Comparison of ENCODE assay signal across 1 cellular context in the genomic region with DNA sequence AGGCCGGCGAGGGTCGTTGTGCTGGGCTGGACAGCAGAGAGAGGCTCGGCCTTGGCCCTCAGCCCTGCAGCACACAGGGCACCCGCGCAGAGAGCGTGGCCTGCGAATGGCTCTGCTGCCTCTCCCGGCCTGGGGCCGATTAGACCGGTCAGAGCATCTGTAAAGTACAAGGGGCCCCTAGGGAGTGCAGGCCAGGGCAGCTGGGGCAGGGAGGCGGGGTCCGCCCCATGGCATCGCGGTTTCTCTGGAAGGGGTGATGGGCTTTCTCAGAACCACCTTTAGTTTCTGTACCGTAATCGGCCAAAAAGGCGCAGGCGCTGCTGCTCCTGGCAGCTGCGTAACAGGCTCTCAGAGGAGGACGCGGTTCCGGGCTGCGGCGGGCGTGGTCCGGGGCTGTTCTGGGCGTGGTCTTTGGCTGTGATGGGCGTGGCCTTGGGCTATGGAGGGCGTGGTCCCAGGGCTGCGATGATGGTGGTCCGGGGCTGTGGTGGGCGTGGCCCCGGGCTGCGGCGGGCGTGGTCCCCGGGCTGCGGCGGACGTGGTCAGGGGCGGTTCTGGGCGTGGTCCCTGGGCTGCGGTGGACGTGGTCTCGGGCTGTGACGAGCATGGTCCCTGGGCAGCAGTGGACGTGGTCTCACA.
TF ChIP-seq lines count a peak whose summit lies in the region.

No MANE protein-coding gene starts in this region.

TF ChIP-seq in SK-N-SH, 30 proteins besides CTCF, POLR2A, EP300 and RAD21 (continued from another document):
- no peak for TF ChIP-seq GABPA (IDR thresholded peaks at IDR 0.05; ENCODE audit: low read depth)
- peak; percentile 65 for TF ChIP-seq POLR2AphosphoS5 (IDR thresholded peaks at IDR 0.05; ENCODE audit: low read depth, low read length)
- no peak for TF ChIP-seq PBX3 (IDR thresholded peaks at IDR 0.05)
